Comparison of ENCODE assay signal across 8 cellular contexts in the genomic region with DNA sequence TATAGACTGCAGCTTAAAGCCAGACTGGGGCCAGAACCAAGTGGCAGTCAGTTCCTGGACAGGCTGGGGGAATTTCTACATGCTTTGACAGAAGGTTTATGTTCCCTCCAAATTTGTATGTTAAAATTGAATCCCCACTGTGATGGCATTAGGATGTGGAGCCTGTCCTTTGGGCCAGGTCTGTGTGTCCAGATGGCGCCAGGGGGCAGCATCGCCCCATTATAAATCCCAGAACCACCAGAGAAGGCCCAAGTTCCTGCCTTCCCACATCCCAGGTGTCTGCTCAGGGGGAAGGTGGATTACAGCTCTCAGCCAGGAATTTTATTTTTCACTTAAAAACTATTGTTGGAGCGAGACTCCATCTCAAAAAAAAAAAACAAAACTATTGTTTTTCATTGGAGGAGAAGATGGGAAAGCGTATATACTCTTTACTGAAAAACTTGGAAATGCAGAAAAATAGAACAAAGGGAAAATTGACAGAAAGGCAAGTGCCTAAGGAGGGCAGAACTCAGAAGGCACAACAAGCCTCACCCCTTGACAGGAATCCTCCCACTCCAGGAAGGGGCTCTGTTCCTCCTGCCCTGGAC. TPM values are rescaled to one million over a fixed set of nuclear protein-coding genes. Genes with fewer than 3 reads are reported as not detected.
DNase-seq lines count a peak whose midpoint lies in the region; ATAC-seq and TF ChIP-seq lines count a peak whose summit lies in the region.

No MANE protein-coding gene starts in this region.

- WGBS in mammary epithelial cell (ENCODE audit: low coverage, missing lambda C conversion rate): 33% methylated on average over 3 of the region's 4 CpGs

- no peaks in the 10 kb centered on the region for H4K20me1 ChIP-seq in mammary epithelial cell (ENCODE audit: insufficient read depth, low read length)

- in situ Hi-C loops in mammary epithelial cell (cut with MboI; ENCODE audit: low sequenced_read_pairs in 2 of 2): loop anchor here (5.0 to 25.0 kb wide), 4 partner anchors 109 to 447 kb away; no protein-coding TSS in a partner anchor

- peaks cover 8% of the 10 kb centered on the region for H3K4me1 ChIP-seq in mammary epithelial cell (ENCODE audit: insufficient read depth, low read length)

- no peak overlapping the region for H3K4me3 Mint-ChIP-seq in T-helper 1 cell treated with Interleukin-12 subunit alpha and Interleukin-12 subunit beta and Interleukin-4 antibody, amounts not matched to agents 30 μg/mL and 1 μg/mL, for 36 hours

- no peaks in the 10 kb centered on the region for H3K9me3 Mint-ChIP-seq in T-helper 1 cell treated with Interleukin-12 subunit alpha and Interleukin-12 subunit beta and Interleukin-4 antibody, amounts not matched to agents 30 μg/mL and 1 μg/mL, for 36 hours

- no peaks in the 10 kb centered on the region for H3K9me3 ChIP-seq in mammary epithelial cell (replicated peaks; ENCODE audit: insufficient read depth, low read length)

- no peaks in the 10 kb centered on the region for H3K79me2 ChIP-seq in mammary epithelial cell (ENCODE audit: insufficient read depth, low read length)

- H3K4me1 Mint-ChIP-seq in T-helper 1 cell treated with Interleukin-12 subunit alpha and Interleukin-12 subunit beta and Interleukin-4 antibody, amounts not matched to agents 30 μg/mL and 1 μg/mL, for 36 hours (ENCODE audit: low read depth): peaks cover 53% of the 10 kb centered on the region

- ATAC-seq in GM18498 (IDR thresholded peaks at IDR 0.05; ENCODE audit: unreplicated experiment) (peak; percentile 50), left colon (peak; percentile 75)

- H3K4me2 ChIP-seq in mammary epithelial cell (ENCODE audit: insufficient read depth, low read depth, low read length): no peak overlapping the region

- H3K36me3 Mint-ChIP-seq in T-helper 1 cell treated with Interleukin-12 subunit alpha and Interleukin-12 subunit beta and Interleukin-4 antibody, amounts not matched to agents 30 μg/mL and 1 μg/mL, for 36 hours (ENCODE audit: low read depth): peaks cover 6% of the 10 kb centered on the region

- BruUV-seq in mammary epithelial cell (replicated peaks; lab: Mats Ljungman, UMichigan): no TSS peak

- no peaks in the 10 kb centered on the region for H3K36me3 ChIP-seq in mammary epithelial cell (ENCODE audit: insufficient read depth, low read length)

- no peak overlapping the region for H3K9ac ChIP-seq in mammary epithelial cell (ENCODE audit: insufficient read depth, low read length)

- H3K27ac ChIP-seq in mammary epithelial cell (ENCODE audit: insufficient read depth, low read depth, low read length): no peak overlapping the region

- H2AFZ ChIP-seq in mammary epithelial cell (ENCODE audit: low read depth, low read length): no peak overlapping the region

- CTCF ChIA-PET in mammary epithelial cell (lab: Charles Lee; ENCODE audit: low non-redundant PET): interaction anchor here (0.6 to 0.7 kb wide), 4 partner anchors 37 to 436 kb away, joined by 3 to 11 read pairs (median 3); a partner anchor contains a TSS

- TF ChIP-seq CTCF in mammary epithelial cell (conservative IDR thresholded peaks at IDR 0.05 in 1 of 2, IDR thresholded peaks at IDR 0.05 in 1 of 2; ENCODE audit: extremely low read depth in 1 of 2, insufficient read depth in 1 of 2, low read depth in 1 of 2, low read length in 2 of 2): peak; percentile 72 to 82

- no peak overlapping the region for H3K4me3 ChIP-seq in mammary epithelial cell (replicated peaks in 1 of 3; ENCODE audit: insufficient read depth in 1 of 3, low read depth in 2 of 3, low read length in 3 of 3)

- H3K27me3 ChIP-seq in mammary epithelial cell (ENCODE audit: insufficient read depth, low read length): no peaks in the 10 kb centered on the region

- intact Hi-C loops in mammary epithelial cell (cut with micrococcal nuclease) (loop anchor here (1.0 to 10.0 kb wide), 10 partner anchors 69 to 433 kb away; a partner anchor contains a TSS), left colon (cut with DNase I, micrococcal nuclease) (no loop called here)

- H3K27ac Mint-ChIP-seq in T-helper 1 cell treated with Interleukin-12 subunit alpha and Interleukin-12 subunit beta and Interleukin-4 antibody, amounts not matched to agents 30 μg/mL and 1 μg/mL, for 36 hours: peak overlapping the region; percentile 88

- H3K27me3 Mint-ChIP-seq in T-helper 1 cell treated with Interleukin-12 subunit alpha and Interleukin-12 subunit beta and Interleukin-4 antibody, amounts not matched to agents 30 μg/mL and 1 μg/mL, for 36 hours (ENCODE audit: low read depth): no peaks in the 10 kb centered on the region

- dilution Hi-C loops in mammary epithelial cell (cut with HindIII; ENCODE audit: low sequenced_read_pairs): no loop called here

- peak; percentile 20 for DNase-seq in AML-193 (lab: John Stamatoyannopoulos, UW)
- peak; percentile 50 for DNase-seq in MV-4-11 (lab: John Stamatoyannopoulos, UW)
- DNase-seq in mammary epithelial cell: peak; percentile 74
- peak in 1 of 2 donors; percentile 64 for DNase-seq in left colon
- DNase-seq in superior temporal gyrus (ENCODE audit: extremely low spot score): peak; percentile 26
- DNase-seq in cortex of kidney (lab: John Stamatoyannopoulos, UW): no peak

RNA-seq across cellular contexts. Expression of a gene that starts 5.0 kb away (rescaled TPM):
- total RNA-seq in mammary epithelial cell (not detected), left colon (not detected)
- polyA plus RNA-seq in mammary epithelial cell: not detected
- not detected for polyA minus RNA-seq in mammary epithelial cell

RNA-seq across cellular contexts. Expression of a gene that starts 8.1 kb away (rescaled TPM):
- 10 to 100 TPM in 1 of 2 donors, not detected in 1; 12.8 TPM for total RNA-seq in mammary epithelial cell
- polyA plus RNA-seq in mammary epithelial cell: 7.2 TPM
- 3.0 TPM for polyA minus RNA-seq in mammary epithelial cell
- not detected for total RNA-seq in left colon

RNA-seq across cellular contexts. Expression of a gene that starts 54.0 kb away (rescaled TPM):
- total RNA-seq in mammary epithelial cell: under 1 TPM in 1 of 2 donors, not detected in 1; 0.33 TPM
- polyA plus RNA-seq in mammary epithelial cell: 0.10 TPM
- not detected for polyA minus RNA-seq in mammary epithelial cell
- total RNA-seq in left colon: under 1 TPM; 0.58 to 0.59 TPM
